In genomic region chr16:27401768-27402568, GRCh38 we compare ENCODE assay signal across 9 cellular contexts. TPM values are rescaled to one million over a fixed set of nuclear protein-coding genes. Genes with fewer than 3 reads are reported as not detected.
DNase-seq lines count a peak whose midpoint lies in the region; ATAC-seq, FAIRE-seq and TF ChIP-seq lines count a peak whose summit lies in the region.
"Had no signal": no experiment of that assay in that cellular context is flagged by ENCODE, and none has a peak within 500 bp of the region (broad histone marks: within the 10 kb centered on the region; RNA-seq: fewer than 3 reads in every experiment).

IL21R (plus strand) TSS chr16:27402174; CDS start chr16:27430072, 27,898 bp downstream.

- H3K36me3 Mint-ChIP-seq in activated T-helper 1 cell treated with anti-CD3 and anti-CD28 coated beads, Interleukin-12 subunit alpha, Interleukin-12 subunit beta, Interleukin-2, Interleukin-4 antibody, amounts not matched to agents 30 ng/mL and 10 ng/mL and 1 ng/mL, durations not matched to agents 14 hours and 24 hours and 36 hours (ENCODE audit: low read depth), result peaks cover 39% of the 10 kb centered on the region

- TF ChIP-seq EP300 in A549 (IDR thresholded peaks at IDR 0.05), result no peak

- peaks cover 68% of the 10 kb centered on the region for H3K4me1 Mint-ChIP-seq in activated T-helper 1 cell treated with anti-CD3 and anti-CD28 coated beads, Interleukin-12 subunit alpha, Interleukin-12 subunit beta, Interleukin-2, Interleukin-4 antibody, amounts not matched to agents 30 ng/mL and 10 ng/mL and 1 ng/mL, durations not matched to agents 14 hours and 24 hours and 36 hours (ENCODE audit: low read depth)

- H3K27ac Mint-ChIP-seq in activated T-helper 1 cell treated with anti-CD3 and anti-CD28 coated beads, Interleukin-12 subunit alpha, Interleukin-12 subunit beta, Interleukin-2, Interleukin-4 antibody, amounts not matched to agents 30 ng/mL and 10 ng/mL and 1 ng/mL, durations not matched to agents 14 hours and 24 hours and 36 hours, result peak within 1 kb of the TSS; percentile 100

- CTCF ChIA-PET in A549 (lab: Yijun Ruan, JAX), result interaction anchor here (1.8 kb wide), 2 partner anchors 34 to 167 kb away, joined by 8 read pairs; no protein-coding TSS in a partner anchor

- no peaks in the 10 kb centered on the region for H3K27me3 Mint-ChIP-seq in activated T-helper 1 cell treated with anti-CD3 and anti-CD28 coated beads, Interleukin-12 subunit alpha, Interleukin-12 subunit beta, Interleukin-2, Interleukin-4 antibody, amounts not matched to agents 30 ng/mL and 10 ng/mL and 1 ng/mL, durations not matched to agents 14 hours and 24 hours and 36 hours (ENCODE audit: insufficient read depth)

- no peak for TF ChIP-seq RAD21 in A549 (conservative IDR thresholded peaks at IDR 0.05 in 1 of 2, IDR thresholded peaks at IDR 0.05 in 1 of 2)

- POLR2A ChIA-PET in A549 (lab: Yijun Ruan, JAX), result no interaction called here

- no peaks in the 10 kb centered on the region for H3K4me1 ChIP-seq in A549
- peaks cover 0 to 31% (median 13%) of the 10 kb centered on the region in 4 donors for H3K4me1 ChIP-seq in Peyer's patch
- H3K4me1 ChIP-seq in heart right ventricle, result peaks cover 4 to 63% (median 12%) of the 10 kb centered on the region in 9 donors

- intact Hi-C loops in activated T-helper 1 cell treated with anti-CD3 and anti-CD28 coated beads, Interleukin-12 subunit alpha, Interleukin-12 subunit beta, Interleukin-2, Interleukin-4 antibody, amounts not matched to agents 30 ng/mL and 10 ng/mL and 1 ng/mL, durations not matched to agents 14 hours and 24 hours and 36 hours (cut with micrococcal nuclease), result loop anchor here (1.0 kb wide), 8 partner anchors 9 to 199 kb away; partner anchors contain the start of gene KDM8
- intact Hi-C loops in heart right ventricle (cut with DNase I), result no loop called here

- H3K27ac ChIP-seq in A549 (no peak within 1 kb of the TSS), Peyer's patch (peak within 1 kb of the TSS; percentile 0 to 78 (median 32)), heart right ventricle (peak within 1 kb of the TSS in 1 of 10 donors; percentile 82)

- no peaks in the 10 kb centered on the region for H3K9me3 Mint-ChIP-seq in activated T-helper 1 cell treated with anti-CD3 and anti-CD28 coated beads, Interleukin-12 subunit alpha, Interleukin-12 subunit beta, Interleukin-2, Interleukin-4 antibody, amounts not matched to agents 30 ng/mL and 10 ng/mL and 1 ng/mL, durations not matched to agents 14 hours and 24 hours and 36 hours

- TF ChIP-seq POLR2A in A549 (IDR thresholded peaks at IDR 0.05; ENCODE audit: low read length) (no peak), Peyer's patch (IDR thresholded peaks at IDR 0.05) (peak in 1 of 2 donors; percentile 16)

- ATAC-seq in A549 (peak; percentile 46 to 55; a peak in 3 of 6 replicates), GM18907 (IDR thresholded peaks at IDR 0.05; ENCODE audit: unreplicated experiment) (peak; percentile 51), HG03097 (IDR thresholded peaks at IDR 0.05; ENCODE audit: low FRiP score, unreplicated experiment) (peak; percentile 46), heart right ventricle (peak; percentile 81 to 91 (median 85))

- no peak for FAIRE-seq in A549 (lab: Jason Lieb, UNC)
- FAIRE-seq: G401.6 had no signal

- WGBS in A549 (ENCODE audit: missing lambda C conversion rate), result 28% methylated on average over 13 of the region's 23 CpGs
- 15 to 18% methylated on average over 22 to 23 of the region's 23 CpGs for WGBS in heart right ventricle, 2 donors

- H3K4me3 ChIP-seq in A549, result no peak within 1 kb of the TSS
- H3K4me3 ChIP-seq in Peyer's patch, result peak within 1 kb of the TSS; percentile 25 to 37 (median 28)
- H3K4me3 ChIP-seq in heart right ventricle, result peak within 1 kb of the TSS in 4 of 10 donors; percentile 8 to 55 (median 20)

- H3K4me3 Mint-ChIP-seq in activated T-helper 1 cell treated with anti-CD3 and anti-CD28 coated beads, Interleukin-12 subunit alpha, Interleukin-12 subunit beta, Interleukin-2, Interleukin-4 antibody, amounts not matched to agents 30 ng/mL and 10 ng/mL and 1 ng/mL, durations not matched to agents 14 hours and 24 hours and 36 hours, result peak within 1 kb of the TSS; percentile 100

- H3K36me3 ChIP-seq in Peyer's patch (no peaks in the 10 kb centered on the region), heart right ventricle (no peaks in the 10 kb centered on the region)

- DNase-seq in A549 (ENCODE audit: low read depth in 1 of 2, low spot score in 1 of 2) (no peak), Peyer's patch (peak; percentile 64 to 91 (median 87)), heart right ventricle (peak; percentile 61 to 73), NCI-H1930 (lab: John Stamatoyannopoulos, UW) (no peak)
- DNase-seq in activated T-helper 1 cell treated with anti-CD3 and anti-CD28 coated beads, Interleukin-12 subunit alpha, Interleukin-12 subunit beta, Interleukin-2, Interleukin-4 antibody, amounts not matched to agents 30 ng/mL and 10 ng/mL and 1 ng/mL, durations not matched to agents 14 hours and 24 hours and 36 hours (ENCODE audit: low spot score), result peak; percentile 78
- peak; percentile 77 to 90 for DNase-seq in stimulated activated CD4-positive, alpha-beta T cell treated with anti-CD3 and anti-CD28 coated beads, Interleukin-4, amount 100 ng/mL, for 4 hours

- peaks cover 3% of the 10 kb centered on the region; the same call in 1 of the 3 replicates for H3K9me3 ChIP-seq in A549
- H3K9me3 ChIP-seq in Peyer's patch, result no peaks in the 10 kb centered on the region
- peaks cover 0 to 3% (median 0%) of the 10 kb centered on the region in 11 donors for H3K9me3 ChIP-seq in heart right ventricle

- H3K27me3 ChIP-seq in Peyer's patch, result no peaks in the 10 kb centered on the region
- peaks cover 0 to 42% (median 14%) of the 10 kb centered on the region in 7 donors for H3K27me3 ChIP-seq in heart right ventricle

- TF ChIP-seq CTCF in A549 (IDR thresholded peaks at IDR 0.05) (no peak), Peyer's patch (IDR thresholded peaks at IDR 0.05) (no peak), heart right ventricle (IDR thresholded peaks at IDR 0.05) (no peak)

- no peak within 1 kb of the TSS for H3K4me2 ChIP-seq in A549

TF ChIP-seq in A549, 52 proteins besides CTCF, POLR2A, EP300 and RAD21:
- TF ChIP-seq TP53 (CRISPR knock-in tag; IDR thresholded peaks at IDR 0.05) (no peak), MAFK (IDR thresholded peaks at IDR 0.05; ENCODE audit: partially characterized antibody) (no peak), FOSL2 (IDR thresholded peaks at IDR 0.05) (no peak), FOSL2 (CRISPR knock-in tag; IDR thresholded peaks at IDR 0.05) (no peak)

RNA-seq across cellular contexts. Expression of gene IL21R, which starts in this region (rescaled TPM):
- polyA plus RNA-seq in A549 (2011; rRNA removed) (0.07 and 0.09 TPM in 2 replicates), A549 (2017; fragmentation: RNase III; extraction: RNeasy Plus Mini Kit Qiagen cat#74134 plus additional on column Dnase treatment) (0.04 TPM in 3 replicates), heart right ventricle (under 1 TPM in 1 of 2 donors, not detected in 1; 0.07 TPM)
- polyA plus RNA-seq in A549 (2012; cell fraction: cytosol; rRNA removed), result 0.04 and 0.07 TPM in 2 replicates
- polyA plus RNA-seq in A549 (2012; cell fraction: nucleus; rRNA removed), result 0.04 and 0.10 TPM in 2 replicates
- polyA minus RNA-seq in A549 (2011; rRNA and poly(A)+ RNA removed), result 0.10 TPM in 1 of 2 replicates, not detected in the other
- total RNA-seq in Peyer's patch (1 to 10 TPM in 2 of 4 donors, under 1 TPM in 1, not detected in 1; 0.18 to 4.1 (median 1.3) TPM), heart right ventricle (1 to 10 TPM in 1 of 10 donors, under 1 TPM in 8, not detected in 1; 0.06 to 3.6 (median 0.15) TPM)
- total RNA-seq in activated T-helper 1 cell treated with anti-CD3 and anti-CD28 coated beads, Interleukin-12 subunit alpha, Interleukin-12 subunit beta, Interleukin-2, Interleukin-4 antibody, amounts not matched to agents 30 ng/mL and 10 ng/mL and 1 ng/mL, durations not matched to agents 14 hours and 24 hours and 36 hours, result 101 and 104 TPM in 2 replicates

Comparison
In these comparisons a context has a peak if more than half of its experiments do, and no peak if none do; other contexts are left out.
1. RNA of gene IL21R (total RNA-seq): 101 to 104 TPM in activated T-helper 1 cell treated with anti-CD3 and anti-CD28 coated beads, Interleukin-12 subunit alpha, Interleukin-12 subunit beta, Interleukin-2, Interleukin-4 antibody, amounts not matched to agents 30 ng/mL and 10 ng/mL and 1 ng/mL, durations not matched to agents 14 hours and 24 hours and 36 hours; 0.18 to 4.1 TPM in Peyer's patch and 0.06 to 3.6 TPM in heart right ventricle; every median in the first group is over 10 times any median in the second.
2. Peak in ATAC-seq in A549; RNA of the gene not detected or under 1 TPM.
3. DNase-seq: peak in Peyer's patch (3 of 3), activated T-helper 1 cell treated with anti-CD3 and anti-CD28 coated beads, Interleukin-12 subunit alpha, Interleukin-12 subunit beta, Interleukin-2, Interleukin-4 antibody, amounts not matched to agents 30 ng/mL and 10 ng/mL and 1 ng/mL, durations not matched to agents 14 hours and 24 hours and 36 hours (single experiment), heart right ventricle (2 of 2) and stimulated activated CD4-positive, alpha-beta T cell treated with anti-CD3 and anti-CD28 coated beads, Interleukin-4, amount 100 ng/mL, for 4 hours (2 of 2); none in A549 (0 of 2) and NCI-H1930 (0 of 2).
4. H3K27ac ChIP-seq: peak in Peyer's patch (4 of 4); none in A549 (0 of 2).
5. Peak in every context shown above with its lines, with median percentiles within 50 percentile points of each other: ATAC-seq.